In genomic region chr15:38274135-38274534, GRCh38 we compare ENCODE assay signal across 2 cellular contexts.
TF ChIP-seq lines count a peak whose summit lies in the region.

No MANE protein-coding gene starts in this region.

TF ChIP-seq in GM23338, 12 proteins besides CTCF, POLR2A, EP300 and RAD21 (continued from another document):
- TF ChIP-seq EZH2phosphoT487 (IDR thresholded peaks at IDR 0.05; ENCODE audit: unreplicated experiment) (no peak), REST (IDR thresholded peaks at IDR 0.05; ENCODE audit: unreplicated experiment) (no peak), ZNF331 (CRISPR knock-in tag; IDR thresholded peaks at IDR 0.05; ENCODE audit: low read depth) (no peak)

TF ChIP-seq in GM12878, 131 proteins besides CTCF, POLR2A, EP300 and RAD21 (continued from another document):
- no peak for TF ChIP-seq NKRF (conservative IDR thresholded peaks at IDR 0.05)
- TF ChIP-seq ELK1 (IDR thresholded peaks at IDR 0.05; ENCODE audit: low read depth, low read length) = no peak
- no peak for TF ChIP-seq BACH1 (IDR thresholded peaks at IDR 0.05; ENCODE audit: borderline replicate concordance)
